Comparison of ENCODE assay signal across 8 cellular contexts in the genomic region with DNA sequence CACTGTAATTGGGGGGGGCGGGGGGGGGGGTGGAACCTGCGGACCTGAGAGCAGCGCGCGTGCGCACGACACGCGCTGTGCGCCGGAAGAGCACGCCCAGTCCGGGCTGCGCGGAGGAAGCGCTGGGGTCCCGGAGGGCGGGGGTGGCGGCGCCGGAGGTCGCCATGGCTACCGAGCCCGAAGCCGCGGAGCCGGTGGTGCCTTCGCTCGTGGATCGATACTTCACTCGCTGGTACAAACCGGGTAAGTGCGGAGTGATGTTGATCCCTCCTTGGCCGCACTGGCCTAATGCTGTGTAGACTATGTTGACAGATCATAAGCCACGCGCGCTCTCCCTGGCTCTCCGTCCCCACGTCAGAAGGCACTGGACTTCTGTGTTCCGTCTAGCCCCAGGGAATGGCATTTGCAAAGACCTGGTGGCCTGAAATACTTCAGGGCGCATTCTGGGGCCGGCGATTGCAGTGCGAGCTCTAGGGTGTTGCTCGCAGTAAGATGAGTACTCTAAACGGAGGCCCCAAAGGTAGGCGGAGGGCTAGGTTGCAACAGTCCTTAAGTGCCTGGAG.
DNase-seq lines count a peak whose midpoint lies in the region; ATAC-seq and TF ChIP-seq lines count a peak whose summit lies in the region.

A gene with protein sequence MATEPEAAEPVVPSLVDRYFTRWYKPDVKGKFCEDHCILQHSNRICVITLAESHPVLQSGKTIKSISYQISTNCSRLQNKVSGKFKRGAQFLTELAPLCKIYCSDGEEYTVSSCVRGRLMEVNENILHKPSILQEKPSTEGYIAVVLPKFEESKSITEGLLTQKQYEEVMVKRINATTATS (plus strand): TSS at position 78 of the 563 bp plus-strand sequence. CDS start 87 bp downstream, at position 165.

- TF ChIP-seq CTCF in AG04449 (IDR thresholded peaks at IDR 0.05; ENCODE audit: insufficient read depth, low read length, missing control alignments): no peak
- no peak for TF ChIP-seq CTCF in choroid plexus epithelial cell (conservative IDR thresholded peaks at IDR 0.05; ENCODE audit: low read depth, low read length)

- H3K4me3 ChIP-seq in AG04449 (ENCODE audit: low read depth, low read length) (peak within 1 kb of the TSS; percentile 92), choroid plexus epithelial cell (ENCODE audit: low read depth, low read length) (peak within 1 kb of the TSS; percentile 88)

- DNase-seq in AG04449 (ENCODE audit: low read depth, low spot score) (peak; percentile 7), NCI-H2196 treated with DMSO at 0.1 percent for 48 hours (lab: John Stamatoyannopoulos, UW; ENCODE audit: unreplicated experiment) (peak; percentile 76), choroid plexus epithelial cell (ENCODE audit: low read depth) (peak; percentile 86), kidney tubule cell (ENCODE audit: low spot score) (peak; percentile 85)
- peak; percentile 59 for DNase-seq in activated CD4-positive, CD25-positive, alpha-beta regulatory T cell treated with anti-CD3 and anti-CD28 coated beads, Interleukin-2, amount 50 U/mL, for 16 hours (ENCODE audit: low read depth, low spot score)
- peak; percentile 47 to 53 for DNase-seq in stimulated activated CD4-positive, alpha-beta T cell treated with anti-CD3 and anti-CD28 coated beads, Interleukin-1b, Interleukin-23, amount 100 ng/mL, for 1 hour (ENCODE audit: low read depth in 2 of 2)

- CTCF ChIA-PET in AG04449 (lab: Yijun Ruan, JAX): interaction anchor here (0.6 to 1.6 kb wide), 3 partner anchors 19 to 535 kb away, joined by 3 to 4 read pairs (median 3); no protein-coding TSS in a partner anchor

- ATAC-seq in GM18867 (IDR thresholded peaks at IDR 0.05; ENCODE audit: unreplicated experiment) (peak; percentile 82), HG03103 (IDR thresholded peaks at IDR 0.05; ENCODE audit: low read depth, unreplicated experiment) (peak; percentile 77)

- POLR2A ChIA-PET in AG04449 (lab: Yijun Ruan, JAX): no interaction called here

Comparison
In these comparisons a context has a peak if more than half of its experiments do, and no peak if none do; other contexts are left out.
1. Peak in every context shown above with its lines: DNase-seq, ATAC-seq and H3K4me3 ChIP-seq.
2. DNase-seq: peak in every context shown above with its lines; median percentile 86 in choroid plexus epithelial cell; 85 in kidney tubule cell; 76 in NCI-H2196 treated with DMSO at 0.1 percent for 48 hours; 59 in activated CD4-positive, CD25-positive, alpha-beta regulatory T cell treated with anti-CD3 and anti-CD28 coated beads, Interleukin-2, amount 50 U/mL, for 16 hours; 50 in stimulated activated CD4-positive, alpha-beta T cell treated with anti-CD3 and anti-CD28 coated beads, Interleukin-1b, Interleukin-23, amount 100 ng/mL, for 1 hour; 7 in AG04449.